Comparison of ENCODE assay signal across 16 cellular contexts in genomic region chr6:40755749-40756452, GRCh38.
A peak's percentile ranks its signal among the peaks of the same experiment; 100 is the strongest.
DNase-seq lines count a peak whose midpoint lies in the region; ATAC-seq and TF ChIP-seq lines count a peak whose summit lies in the region.
"Had no signal": no experiment of that assay in that cellular context is flagged by ENCODE, and none has a peak within 500 bp of the region (broad histone marks: within the 10 kb centered on the region; RNA-seq: fewer than 3 reads in every experiment).

No MANE protein-coding gene starts in this region.

- no peaks in the 10 kb centered on the region for H3K79me2 ChIP-seq in PC-9 (ENCODE audit: low read depth)

- intact Hi-C loops in PC-9 (cut with micrococcal nuclease; ENCODE audit: unreplicated experiment), result no loop called here

- H3K9me2 ChIP-seq in PC-9 (ENCODE audit: insufficient read depth), result no peaks in the 10 kb centered on the region

- H3K36me3 ChIP-seq in PC-9 (ENCODE audit: low read depth), result no peaks in the 10 kb centered on the region
- H3K36me3 ChIP-seq: esophagus muscularis mucosa had no signal

- POLR2A ChIA-PET in PC-9 (lab: Charles Lee; ENCODE audit: unreplicated experiment), result no interaction called here

- H3K4me1 ChIP-seq in PC-9 (replicated peaks; ENCODE audit: insufficient read depth), result no peaks in the 10 kb centered on the region
- H3K4me1 ChIP-seq: psoas muscle had no signal

- in situ Hi-C loops in ACHN (cut with HindIII; ENCODE audit: low pct_ligation_motif_present, low pct_unique_long_range_greater_than_20kb, low sequenced_read_pairs), result no loop called here

- H2AFZ ChIP-seq in PC-9, result no peak overlapping the region

- no peaks in the 10 kb centered on the region for H3F3A ChIP-seq in PC-9 (ENCODE audit: insufficient read depth, low read depth)

- ATAC-seq in HG03439 (IDR thresholded peaks at IDR 0.05; ENCODE audit: unreplicated experiment), result no peak
- ATAC-seq: mucosa of descending colon, psoas muscle had no signal

- H3K27ac ChIP-seq in caudate nucleus (ENCODE audit: low read depth, low read length) (no peak overlapping the region), PC-9 (no peak overlapping the region)
- H3K27ac ChIP-seq: C4-2B, esophagus muscularis mucosa, KMS-11, psoas muscle had no signal

- H3K4me2 ChIP-seq in PC-9, result no peak overlapping the region
- H3K4me2 ChIP-seq: KMS-11 had no signal

- DNase-seq in ACHN (peak; percentile 17), GM04504 (ENCODE audit: low read depth) (peak; percentile 9), RPMI7951 (ENCODE audit: low read depth) (peak; percentile 70), islet precursor cell (peak; percentile 72), caudate nucleus (lab: John Stamatoyannopoulos, UW) (no peak), PC-9 (no peak), Ammon's horn (ENCODE audit: low spot score) (no peak)
- DNase-seq: activated CD4-positive, alpha-beta T cell treated with anti-CD3 and anti-CD28 coated beads, Interleukin-2, amount 50 U/mL, for 4 hours; activated effector memory CD4-positive, alpha-beta T cell treated with anti-CD3 and anti-CD28 coated beads, Interleukin-2, amount 50 U/mL, for 16 hours; mucosa of descending colon; psoas muscle; stimulated activated CD4-positive, alpha-beta T cell treated with anti-CD3 and anti-CD28 coated beads, Interleukin-4, amount 100 ng/mL, for 4 hours had no signal

- TF ChIP-seq CTCF in PC-9 (conservative IDR thresholded peaks at IDR 0.05), result no peak

- H4K20me1 ChIP-seq in PC-9 (ENCODE audit: insufficient read depth), result no peaks in the 10 kb centered on the region

- no TSS peak for BruUV-seq in PC-9 (replicated peaks; lab: Mats Ljungman, UMichigan)

- H3K4me3 ChIP-seq in PC-9, result no peak overlapping the region
- H3K4me3 ChIP-seq: esophagus muscularis mucosa, mucosa of descending colon, psoas muscle had no signal

- CTCF ChIA-PET in PC-9 (lab: Charles Lee), result no interaction called here

- H3K27me3 ChIP-seq in PC-9 (ENCODE audit: insufficient read depth, low read depth), result peaks cover 52% of the 10 kb centered on the region

- H3K9me3 ChIP-seq in PC-9 (ENCODE audit: insufficient read depth, low read depth), result no peaks in the 10 kb centered on the region
- H3K9me3 ChIP-seq: esophagus muscularis mucosa, mucosa of descending colon, psoas muscle had no signal

Comparison
In these comparisons a context has a peak if more than half of its experiments do, and no peak if none do; other contexts are left out.
1. DNase-seq: peak in ACHN (single experiment), GM04504 (single experiment), RPMI7951 (single experiment) and islet precursor cell (single experiment); none in caudate nucleus (0 of 61), PC-9 (0 of 2) and Ammon's horn (single experiment).